1 cellular context compared by ENCODE assay signal in genomic region chr1:53016705-53017104, GRCh38.
TF ChIP-seq lines count a peak whose summit lies in the region.

No MANE protein-coding gene starts in this region.

TF ChIP-seq in HepG2, 621 proteins besides CTCF, POLR2A, EP300 and RAD21 (continued from another document):
- TF ChIP-seq E2F2 (CRISPR knock-in tag; IDR thresholded peaks at IDR 0.05; ENCODE audit: borderline replicate concordance): no peak
- TF ChIP-seq NCOA5 (CRISPR knock-in tag; IDR thresholded peaks at IDR 0.05): no peak
- no peak for TF ChIP-seq ARNT2 (CRISPR knock-in tag; IDR thresholded peaks at IDR 0.05; ENCODE audit: low read depth)
- no peak for TF ChIP-seq ELF1 (CRISPR knock-in tag; IDR thresholded peaks at IDR 0.05)
- TF ChIP-seq ZNF7 (CRISPR knock-in tag; IDR thresholded peaks at IDR 0.05): no peak
- TF ChIP-seq STAT6 (CRISPR knock-in tag; IDR thresholded peaks at IDR 0.05; ENCODE audit: borderline replicate concordance): no peak
- no peak for TF ChIP-seq ZNF781 (CRISPR knock-in tag; IDR thresholded peaks at IDR 0.05; ENCODE audit: borderline replicate concordance, not compliant biosample characterization)
- peak; percentile 68; the same call in 1 of the 2 replicates for TF ChIP-seq CEBPG (CRISPR knock-in tag; IDR thresholded peaks at IDR 0.05)
- no peak for TF ChIP-seq ZNF234 (CRISPR knock-in tag; conservative IDR thresholded peaks at IDR 0.05)
- TF ChIP-seq LCORL (IDR thresholded peaks at IDR 0.05): no peak
- TF ChIP-seq LCORL (CRISPR knock-in tag; IDR thresholded peaks at IDR 0.05): no peak
- no peak for TF ChIP-seq ZNF143 (CRISPR knock-in tag; IDR thresholded peaks at IDR 0.05)
- no peak for TF ChIP-seq SNRNP70 (IDR thresholded peaks at IDR 0.05; ENCODE audit: low read depth, low read length)
- TF ChIP-seq SMYD3 (CRISPR knock-in tag; IDR thresholded peaks at IDR 0.05): no peak
- no peak for TF ChIP-seq REPIN1 (CRISPR knock-in tag; IDR thresholded peaks at IDR 0.05; ENCODE audit: borderline replicate concordance, low read depth)
- no peak for TF ChIP-seq MLX (CRISPR knock-in tag; IDR thresholded peaks at IDR 0.05)
- TF ChIP-seq FOXK2 (IDR thresholded peaks at IDR 0.05): no peak
- TF ChIP-seq ZNF775 (CRISPR knock-in tag; IDR thresholded peaks at IDR 0.05; ENCODE audit: borderline replicate concordance): no peak
- no peak for TF ChIP-seq ELF4 (CRISPR knock-in tag; IDR thresholded peaks at IDR 0.05; ENCODE audit: borderline replicate concordance)
- no peak for TF ChIP-seq ZNF160 (CRISPR knock-in tag; IDR thresholded peaks at IDR 0.05)
- TF ChIP-seq HOMEZ (CRISPR knock-in tag; IDR thresholded peaks at IDR 0.05; ENCODE audit: low read depth): peak; percentile 36; the same call in 1 of the 2 replicates
